1 cellular context compared by ENCODE assay signal in genomic region chr5:142235050-142235797, GRCh38.
TF ChIP-seq lines count a peak whose summit lies in the region.

No MANE protein-coding gene starts in this region.

TF ChIP-seq in GM23338, 12 proteins besides CTCF, POLR2A, EP300 and RAD21 (continued from another document):
- no peak for TF ChIP-seq ZNF331 (CRISPR knock-in tag; IDR thresholded peaks at IDR 0.05; ENCODE audit: low read depth)
- no peak for TF ChIP-seq EZH2 (IDR thresholded peaks at IDR 0.05; ENCODE audit: low read depth, unreplicated experiment)
- TF ChIP-seq STAT1 (IDR thresholded peaks at IDR 0.05; ENCODE audit: unreplicated experiment): no peak
- TF ChIP-seq, protein P1, sequence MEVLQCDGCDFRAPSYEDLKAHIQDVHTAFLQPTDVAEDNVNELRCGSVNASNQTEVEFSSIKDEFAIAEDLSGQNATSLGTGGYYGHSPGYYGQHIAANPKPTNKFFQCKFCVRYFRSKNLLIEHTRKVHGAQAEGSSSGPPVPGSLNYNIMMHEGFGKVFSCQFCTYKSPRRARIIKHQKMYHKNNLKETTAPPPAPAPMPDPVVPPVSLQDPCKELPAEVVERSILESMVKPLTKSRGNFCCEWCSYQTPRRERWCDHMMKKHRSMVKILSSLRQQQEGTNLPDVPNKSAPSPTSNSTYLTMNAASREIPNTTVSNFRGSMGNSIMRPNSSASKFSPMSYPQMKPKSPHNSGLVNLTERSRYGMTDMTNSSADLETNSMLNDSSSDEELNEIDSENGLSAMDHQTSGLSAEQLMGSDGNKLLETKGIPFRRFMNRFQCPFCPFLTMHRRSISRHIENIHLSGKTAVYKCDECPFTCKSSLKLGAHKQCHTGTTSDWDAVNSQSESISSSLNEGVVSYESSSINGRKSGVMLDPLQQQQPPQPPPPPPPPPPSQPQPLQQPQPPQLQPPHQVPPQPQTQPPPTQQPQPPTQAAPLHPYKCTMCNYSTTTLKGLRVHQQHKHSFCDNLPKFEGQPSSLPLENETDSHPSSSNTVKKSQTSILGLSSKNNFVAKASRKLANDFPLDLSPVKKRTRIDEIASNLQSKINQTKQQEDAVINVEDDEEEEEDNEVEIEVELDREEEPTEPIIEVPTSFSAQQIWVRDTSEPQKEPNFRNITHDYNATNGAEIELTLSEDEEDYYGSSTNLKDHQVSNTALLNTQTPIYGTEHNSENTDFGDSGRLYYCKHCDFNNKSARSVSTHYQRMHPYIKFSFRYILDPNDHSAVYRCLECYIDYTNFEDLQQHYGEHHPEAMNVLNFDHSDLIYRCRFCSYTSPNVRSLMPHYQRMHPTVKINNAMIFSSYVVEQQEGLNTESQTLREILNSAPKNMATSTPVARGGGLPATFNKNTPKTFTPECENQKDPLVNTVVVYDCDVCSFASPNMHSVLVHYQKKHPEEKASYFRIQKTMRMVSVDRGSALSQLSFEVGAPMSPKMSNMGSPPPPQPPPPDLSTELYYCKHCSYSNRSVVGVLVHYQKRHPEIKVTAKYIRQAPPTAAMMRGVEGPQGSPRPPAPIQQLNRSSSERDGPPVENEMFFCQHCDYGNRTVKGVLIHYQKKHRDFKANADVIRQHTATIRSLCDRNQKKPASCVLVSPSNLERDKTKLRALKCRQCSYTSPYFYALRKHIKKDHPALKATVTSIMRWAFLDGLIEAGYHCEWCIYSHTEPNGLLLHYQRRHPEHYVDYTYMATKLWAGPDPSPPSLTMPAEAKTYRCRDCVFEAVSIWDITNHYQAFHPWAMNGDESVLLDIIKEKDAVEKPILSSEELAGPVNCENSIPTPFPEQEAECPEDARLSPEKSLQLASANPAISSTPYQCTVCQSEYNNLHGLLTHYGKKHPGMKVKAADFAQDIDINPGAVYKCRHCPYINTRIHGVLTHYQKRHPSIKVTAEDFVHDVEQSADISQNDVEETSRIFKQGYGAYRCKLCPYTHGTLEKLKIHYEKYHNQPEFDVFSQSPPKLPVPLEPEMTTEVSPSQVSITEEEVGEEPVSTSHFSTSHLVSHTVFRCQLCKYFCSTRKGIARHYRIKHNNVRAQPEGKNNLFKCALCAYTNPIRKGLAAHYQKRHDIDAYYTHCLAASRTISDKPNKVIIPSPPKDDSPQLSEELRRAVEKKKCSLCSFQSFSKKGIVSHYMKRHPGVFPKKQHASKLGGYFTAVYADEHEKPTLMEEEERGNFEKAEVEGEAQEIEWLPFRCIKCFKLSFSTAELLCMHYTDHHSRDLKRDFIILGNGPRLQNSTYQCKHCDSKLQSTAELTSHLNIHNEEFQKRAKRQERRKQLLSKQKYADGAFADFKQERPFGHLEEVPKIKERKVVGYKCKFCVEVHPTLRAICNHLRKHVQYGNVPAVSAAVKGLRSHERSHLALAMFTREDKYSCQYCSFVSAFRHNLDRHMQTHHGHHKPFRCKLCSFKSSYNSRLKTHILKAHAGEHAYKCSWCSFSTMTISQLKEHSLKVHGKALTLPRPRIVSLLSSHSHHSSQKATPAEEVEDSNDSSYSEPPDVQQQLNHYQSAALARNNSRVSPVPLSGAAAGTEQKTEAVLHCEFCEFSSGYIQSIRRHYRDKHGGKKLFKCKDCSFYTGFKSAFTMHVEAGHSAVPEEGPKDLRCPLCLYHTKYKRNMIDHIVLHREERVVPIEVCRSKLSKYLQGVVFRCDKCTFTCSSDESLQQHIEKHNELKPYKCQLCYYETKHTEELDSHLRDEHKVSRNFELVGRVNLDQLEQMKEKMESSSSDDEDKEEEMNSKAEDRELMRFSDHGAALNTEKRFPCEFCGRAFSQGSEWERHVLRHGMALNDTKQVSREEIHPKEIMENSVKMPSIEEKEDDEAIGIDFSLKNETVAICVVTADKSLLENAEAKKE (CRISPR knock-in tag; IDR thresholded peaks at IDR 0.05): peak; percentile 35; the same call in 1 of the 2 replicates
- 0 out of 2 replicates have a peak, but pooled peaks have one; percentile 2 for TF ChIP-seq CREB1 (CRISPR knock-in tag; IDR thresholded peaks at IDR 0.05; ENCODE audit: low read depth)
- TF ChIP-seq POLR2AphosphoS5 (IDR thresholded peaks at IDR 0.05; ENCODE audit: low read depth): peak; percentile 51
- TF ChIP-seq EZH2phosphoT487 (IDR thresholded peaks at IDR 0.05; ENCODE audit: unreplicated experiment): no peak
- peak; percentile 64; the same call in 1 of the 2 replicates for TF ChIP-seq NANOG (IDR thresholded peaks at IDR 0.05; ENCODE audit: borderline replicate concordance)
- TF ChIP-seq REST (IDR thresholded peaks at IDR 0.05; ENCODE audit: unreplicated experiment): peak; percentile 13
